ENCODE assay signal across 10 cellular contexts in the genomic region with DNA sequence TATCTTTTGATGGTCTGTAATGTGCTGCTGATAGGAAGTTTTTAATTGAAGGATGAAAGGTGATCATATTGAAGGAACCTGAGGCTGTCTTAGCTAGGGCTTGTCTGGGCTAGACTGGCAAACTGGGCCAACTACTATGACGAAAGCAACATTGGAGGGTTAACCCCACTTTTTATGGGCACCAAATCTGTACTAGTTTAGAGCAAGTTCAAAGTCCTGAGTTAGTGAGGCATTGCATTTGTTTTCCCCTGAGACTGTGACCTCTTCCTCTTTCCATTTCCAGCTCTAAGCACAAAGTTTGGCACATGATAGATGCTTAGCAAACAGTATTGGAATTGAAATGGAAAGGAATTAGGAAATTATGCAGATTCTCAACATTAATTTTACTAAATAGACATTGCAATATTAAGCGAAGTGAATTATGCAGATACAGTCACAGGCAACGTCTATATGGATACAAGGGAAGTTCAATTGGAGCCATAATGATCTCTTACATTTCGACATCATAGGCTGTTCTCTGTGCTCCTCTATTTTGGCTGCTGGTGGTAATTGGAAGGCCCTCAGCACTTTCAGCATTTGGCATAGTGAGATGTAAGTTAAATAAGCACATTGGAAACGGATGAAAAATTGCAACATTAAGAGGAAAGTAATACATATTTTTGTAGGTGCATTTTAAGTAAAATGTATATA. TPM values are rescaled to one million over a fixed set of nuclear protein-coding genes. Genes with fewer than 3 reads are reported as not detected.
A peak's percentile ranks its signal among the peaks of the same experiment; 100 is the strongest.
DNase-seq lines count a peak whose midpoint lies in the region; ATAC-seq lines count a peak whose summit lies in the region.
"Had no signal": no experiment of that assay in that cellular context is flagged by ENCODE, and none has a peak within 500 bp of the region (broad histone marks: within the 10 kb centered on the region; RNA-seq: fewer than 3 reads in every experiment).

No MANE protein-coding gene starts in this region.

- CTCF ChIA-PET in CD8-positive, alpha-beta memory T cell (lab: Charles Lee) = no interaction called here

- peak; percentile 22 for DNase-seq in OCI-M1 (lab: John Stamatoyannopoulos, UW)
- DNase-seq in naive B cell = peak; percentile 85
- no peak for DNase-seq in activated gamma-delta T cell treated with Interleukin-2 at 50 U/mL for 16 hours
- no peak for DNase-seq in CD8-positive, alpha-beta memory T cell
- no peak for DNase-seq in LoVo (ENCODE audit: low spot score)
- DNase-seq in GOT3 (lab: John Stamatoyannopoulos, UW) = no peak
- DNase-seq: activated naive CD8-positive, alpha-beta T cell treated with anti-CD3 and anti-CD28 coated beads, Interleukin-2, amount 50 U/mL, for 24 hours; hippocampal formation had no signal

- no peaks in the 10 kb centered on the region for H3K27me3 ChIP-seq in CD8-positive, alpha-beta memory T cell (ENCODE audit: insufficient read depth, low read length, poor library complexity, severe bottlenecking)

- no peaks in the 10 kb centered on the region for H3K36me3 ChIP-seq in CD8-positive, alpha-beta memory T cell (ENCODE audit: insufficient read depth, low read length)

- H3K27ac Mint-ChIP-seq in naive B cell = peak overlapping the region; percentile 32 to 95 (median 88)
- H3K27ac Mint-ChIP-seq in CD8-positive, alpha-beta memory T cell = no peak overlapping the region
- H3K27ac Mint-ChIP-seq: activated naive CD8-positive, alpha-beta T cell treated with anti-CD3 and anti-CD28 coated beads, Interleukin-2, amount 50 U/mL, for 24 hours had no signal

- peak; percentile 84 for ATAC-seq in GM18870 (IDR thresholded peaks at IDR 0.05; ENCODE audit: unreplicated experiment)
- peak; percentile 88 for ATAC-seq in HG02943 (IDR thresholded peaks at IDR 0.05; ENCODE audit: low read depth, unreplicated experiment)
- ATAC-seq in naive B cell (ENCODE audit: low read depth in 2 of 2) = peak; percentile 98
- ATAC-seq: activated naive CD8-positive, alpha-beta T cell treated with anti-CD3 and anti-CD28 coated beads, Interleukin-2, amount 50 U/mL, for 24 hours had no signal

- peaks cover 32 to 54% (median 43%) of the 10 kb centered on the region in 3 donors for H3K4me1 Mint-ChIP-seq in naive B cell
- H3K4me1 Mint-ChIP-seq in CD8-positive, alpha-beta memory T cell = peaks cover 10 to 18% (median 15%) of the 10 kb centered on the region in 3 donors

- POLR2A ChIA-PET in CD8-positive, alpha-beta memory T cell (lab: Charles Lee) = no interaction called here

- H3K4me3 ChIP-seq in CD8-positive, alpha-beta memory T cell (ENCODE audit: low read length) = no peak overlapping the region

- no peaks in the 10 kb centered on the region for H3K27me3 Mint-ChIP-seq in naive B cell
- H3K27me3 Mint-ChIP-seq in CD8-positive, alpha-beta memory T cell = peaks cover 0 to 4% of the 10 kb centered on the region in 2 donors

- H3K9me3 ChIP-seq in CD8-positive, alpha-beta memory T cell (ENCODE audit: low read length) = no peaks in the 10 kb centered on the region

- no peak overlapping the region for H3K27ac ChIP-seq in CD8-positive, alpha-beta memory T cell (ENCODE audit: low read depth, low read length)

- H3K4me1 ChIP-seq in CD8-positive, alpha-beta memory T cell (ENCODE audit: insufficient read depth, low read length) = no peaks in the 10 kb centered on the region

- no peaks in the 10 kb centered on the region for H3K36me3 Mint-ChIP-seq in naive B cell
- H3K36me3 Mint-ChIP-seq in CD8-positive, alpha-beta memory T cell = no peaks in the 10 kb centered on the region

- H3K9me3 Mint-ChIP-seq in naive B cell = no peaks in the 10 kb centered on the region
- no peaks in the 10 kb centered on the region for H3K9me3 Mint-ChIP-seq in CD8-positive, alpha-beta memory T cell
- H3K9me3 Mint-ChIP-seq: activated naive CD8-positive, alpha-beta T cell treated with anti-CD3 and anti-CD28 coated beads, Interleukin-2, amount 50 U/mL, for 24 hours had no signal

- peak overlapping the region in 6 of 8 donors; percentile 18 to 73 (median 47) for H3K4me3 Mint-ChIP-seq in naive B cell
- no peak overlapping the region for H3K4me3 Mint-ChIP-seq in CD8-positive, alpha-beta memory T cell
- H3K4me3 Mint-ChIP-seq: activated naive CD8-positive, alpha-beta T cell treated with anti-CD3 and anti-CD28 coated beads, Interleukin-2, amount 50 U/mL, for 24 hours had no signal

RNA-seq across cellular contexts. Expression of gene CEP57L1, which starts 22.2 kb away (rescaled TPM):
- polyA plus RNA-seq in naive B cell (ENCODE audit: low read depth in 6 of 6) = 10 to 100 TPM in 2 of 6 donors, 1 to 10 TPM in 4; 6.7 to 14.3 (median 9.5) TPM
- total RNA-seq in CD8-positive, alpha-beta memory T cell = 10 to 100 TPM; 18.6 to 19.1 TPM
- 7.8 TPM for polyA plus RNA-seq in CD8-positive, alpha-beta memory T cell

RNA-seq across cellular contexts. Expression of gene SESN1, which starts 22.8 kb away (rescaled TPM):
- polyA plus RNA-seq in naive B cell (ENCODE audit: low read depth in 6 of 6) = 100 to 1,000 TPM in 2 of 6 donors, 10 to 100 TPM in 4; 28.4 to 148 (median 55.7) TPM
- 10 to 100 TPM; 20.2 to 22.0 TPM for total RNA-seq in CD8-positive, alpha-beta memory T cell
- 39.2 TPM for polyA plus RNA-seq in CD8-positive, alpha-beta memory T cell

Comparison
In these comparisons a context has a peak if more than half of its experiments do, and no peak if none do; other contexts are left out.
1. DNase-seq: peak in OCI-M1 (single experiment) and naive B cell (single experiment); none in activated gamma-delta T cell treated with Interleukin-2 at 50 U/mL for 16 hours (single experiment), CD8-positive, alpha-beta memory T cell (0 of 5), LoVo (single experiment) and GOT3 (single experiment).
2. H3K27ac Mint-ChIP-seq: peak in naive B cell (6 of 6); none in CD8-positive, alpha-beta memory T cell (0 of 8).
3. H3K4me3 Mint-ChIP-seq: peak in naive B cell (6 of 8); none in CD8-positive, alpha-beta memory T cell (0 of 7).
4. Peak in every context shown above with its lines, with median percentiles within 50 percentile points of each other: ATAC-seq.